8 cellular contexts compared by ENCODE assay signal in genomic region chr22:30947821-30948454, GRCh38. TPM values are rescaled to one million over a fixed set of nuclear protein-coding genes. Genes with fewer than 3 reads are reported as not detected.
DNase-seq lines count a peak whose midpoint lies in the region; ATAC-seq, FAIRE-seq and TF ChIP-seq lines count a peak whose summit lies in the region.

No MANE protein-coding gene starts in this region.

- H3K36me3 ChIP-seq in breast epithelium (no peaks in the 10 kb centered on the region), tibial nerve (peaks cover 2 to 75% (median 33%) of the 10 kb centered on the region in 3 donors)

- FAIRE-seq in G401.6 (lab: Jason Lieb, UNC): peak; percentile 90

- H3K4me3 ChIP-seq in breast epithelium: no peak overlapping the region
- H3K4me3 ChIP-seq in tibial nerve: no peak overlapping the region

- 15 to 16% methylated on average over 2 of the region's 2 CpGs for WGBS in tibial nerve, 2 donors

- TF ChIP-seq POLR2A in breast epithelium (IDR thresholded peaks at IDR 0.05) (no peak), tibial nerve (IDR thresholded peaks at IDR 0.05) (no peak)

- intact Hi-C loops in breast epithelium (cut with DNase I; ENCODE audit: low total_unique reads): loop anchor here (2.0 kb wide), 1 partner anchor 137 kb away; no protein-coding TSS in a partner anchor

- H3K4me1 ChIP-seq in breast epithelium: peaks cover 0 to 4% of the 10 kb centered on the region in 2 donors
- peaks cover 0 to 46% (median 19%) of the 10 kb centered on the region in 4 donors for H3K4me1 ChIP-seq in tibial nerve

- DNase-seq in M059J (ENCODE audit: low read depth) (peak; percentile 25), breast epithelium (ENCODE audit: low spot score in 2 of 2) (no peak), kidney glomerular epithelial cell (lab: John Stamatoyannopoulos, UW) (peak; percentile 50), tibial nerve (ENCODE audit: low spot score in 2 of 2) (no peak), cortex of kidney (lab: John Stamatoyannopoulos, UW) (no peak)

- ATAC-seq in GM19351 (IDR thresholded peaks at IDR 0.05; ENCODE audit: unreplicated experiment) (no peak), HG03432 (IDR thresholded peaks at IDR 0.05; ENCODE audit: unreplicated experiment) (no peak)

- peak in 1 of 2 donors; percentile 37 for TF ChIP-seq EP300 in tibial nerve (IDR thresholded peaks at IDR 0.05)

- H3K9me3 ChIP-seq in breast epithelium (no peaks in the 10 kb centered on the region), tibial nerve (no peaks in the 10 kb centered on the region)

- TF ChIP-seq CTCF in breast epithelium (IDR thresholded peaks at IDR 0.05) (peak; percentile 31 to 69 (median 66)), tibial nerve (IDR thresholded peaks at IDR 0.05) (peak; percentile 48 to 84 (median 51))

- no peaks in the 10 kb centered on the region for H3K27me3 ChIP-seq in breast epithelium
- H3K27me3 ChIP-seq in tibial nerve: no peaks in the 10 kb centered on the region

- H3K27ac ChIP-seq in breast epithelium (peak overlapping the region; percentile 61 to 92), tibial nerve (peak overlapping the region; percentile 59 to 88 (median 82))

RNA-seq across cellular contexts. Expression of gene MORC2, which starts 20.6 kb away (rescaled TPM):
- total RNA-seq in M059J (2014; rRNA removed; shearing (Covaris generic)): 7.8 and 21.6 TPM in 2 replicates
- 10 to 100 TPM; 12.8 to 22.9 (median 19.6) TPM for total RNA-seq in breast epithelium
- 10 to 100 TPM; 18.0 to 22.0 (median 21.0) TPM for total RNA-seq in tibial nerve

RNA-seq across cellular contexts. Expression of gene TUG1, which starts 21.1 kb away (rescaled TPM):
- total RNA-seq in M059J (2014; rRNA removed; shearing (Covaris generic)): 53.6 and 66.4 TPM in 2 replicates
- total RNA-seq in breast epithelium (100 to 1,000 TPM in 1 of 3 donors, 10 to 100 TPM in 2; 59.7 to 116 (median 84.9) TPM), tibial nerve (10 to 100 TPM; 63.5 to 90.4 (median 77.0) TPM)

Comparison
In these comparisons a context has a peak if more than half of its experiments do, and no peak if none do; other contexts are left out.
1. DNase-seq: peak in M059J (single experiment) and kidney glomerular epithelial cell (single experiment); none in breast epithelium (0 of 2), tibial nerve (0 of 2) and cortex of kidney (single experiment).